ENCODE assay signal across 16 cellular contexts in the genomic region with DNA sequence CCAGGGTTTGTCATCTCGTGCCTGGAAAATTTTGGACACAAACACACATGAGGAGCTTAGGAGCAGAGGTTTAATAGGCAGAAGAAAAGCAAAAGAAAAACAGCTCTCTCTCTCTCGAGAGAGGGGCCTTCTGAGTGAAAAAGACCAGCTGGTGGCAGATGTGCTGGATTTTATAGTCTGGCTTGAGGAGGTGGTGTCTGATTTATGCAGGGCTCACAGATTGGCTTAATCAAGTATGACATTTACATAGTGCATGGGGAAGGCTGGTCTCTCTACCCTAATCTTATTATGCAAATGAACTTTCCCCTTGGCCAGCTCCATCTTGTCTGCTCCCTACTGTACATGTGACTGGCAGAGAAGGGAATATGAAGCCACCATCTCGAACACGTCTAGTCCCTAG.
DNase-seq lines count a peak whose midpoint lies in the region; ATAC-seq and TF ChIP-seq lines count a peak whose summit lies in the region.
"Had no signal": no experiment of that assay in that cellular context is flagged by ENCODE, and none has a peak within 500 bp of the region (broad histone marks: within the 10 kb centered on the region; RNA-seq: fewer than 3 reads in every experiment).

No MANE protein-coding gene starts in this region.

- H3K9me3 Mint-ChIP-seq in T-helper 2 cell treated with Interferon-gamma antibody and Interleukin-4, amounts not matched to agents 5 μg/mL and 100 μg/mL, for 36 hours = no peaks in the 10 kb centered on the region

- no peaks in the 10 kb centered on the region for H3K36me3 ChIP-seq in right atrium auricular region
- no peaks in the 10 kb centered on the region for H3K36me3 ChIP-seq in WERI-Rb-1
- H3K36me3 ChIP-seq: BLaER1 had no signal

- H3K27me3 ChIP-seq in right atrium auricular region = no peaks in the 10 kb centered on the region
- H3K27me3 ChIP-seq in WERI-Rb-1 (ENCODE audit: insufficient read depth, low read depth, severe bottlenecking) = no peaks in the 10 kb centered on the region
- H3K27me3 ChIP-seq: BLaER1 had no signal

- H3K4me1 Mint-ChIP-seq in T-helper 2 cell treated with Interferon-gamma antibody and Interleukin-4, amounts not matched to agents 5 μg/mL and 100 μg/mL, for 36 hours (ENCODE audit: low read depth) = no peaks in the 10 kb centered on the region
- H3K4me1 Mint-ChIP-seq: CD4-positive, alpha-beta memory T cell had no signal

- DNase-seq in Right ventricle myocardium superior (no peak), right atrium auricular region (ENCODE audit: low spot score) (no peak), WERI-Rb-1 (peak; percentile 15), left kidney (ENCODE audit: low read depth, low spot score) (peak; percentile 84), activated T-cell treated with anti-CD3 and anti-CD28 coated beads for 4 hours (no peak), T-helper 2 cell (no peak)
- DNase-seq in T-helper 2 cell treated with Interferon-gamma antibody and Interleukin-4, amounts not matched to agents 5 μg/mL and 100 μg/mL, for 36 hours (ENCODE audit: low spot score) = no peak
- DNase-seq: CD4-positive, alpha-beta memory T cell; MV-4-11; NCI-H1694 treated with DMSO at 0.1 percent for 48 hours; NCI-H2227 treated with DMSO at 0.1 percent for 48 hours; NCI-H510A treated with DMSO at 0.1 percent for 48 hours; SHP77; SK-N-SH had no signal

- H3K4me3 Mint-ChIP-seq in T-helper 2 cell treated with Interferon-gamma antibody and Interleukin-4, amounts not matched to agents 5 μg/mL and 100 μg/mL, for 36 hours = no peak overlapping the region
- H3K4me3 Mint-ChIP-seq: CD4-positive, alpha-beta memory T cell had no signal

- H3K27ac Mint-ChIP-seq in T-helper 2 cell treated with Interferon-gamma antibody and Interleukin-4, amounts not matched to agents 5 μg/mL and 100 μg/mL, for 36 hours = no peak overlapping the region
- H3K27ac Mint-ChIP-seq: CD4-positive, alpha-beta memory T cell had no signal

- H3K27me3 Mint-ChIP-seq in T-helper 2 cell treated with Interferon-gamma antibody and Interleukin-4, amounts not matched to agents 5 μg/mL and 100 μg/mL, for 36 hours (ENCODE audit: low read depth) = no peaks in the 10 kb centered on the region
- H3K27me3 Mint-ChIP-seq: CD4-positive, alpha-beta memory T cell had no signal

- H3K4me3 ChIP-seq in right atrium auricular region (no peak overlapping the region), WERI-Rb-1 (ENCODE audit: low read depth, low read length) (no peak overlapping the region)
- H3K4me3 ChIP-seq: BLaER1 had no signal

- TF ChIP-seq CTCF in right atrium auricular region (IDR thresholded peaks at IDR 0.05) = no peak
- no peak for TF ChIP-seq CTCF in WERI-Rb-1 (IDR thresholded peaks at IDR 0.05; ENCODE audit: low read depth, low read length)

- no peak overlapping the region for H3K27ac ChIP-seq in right atrium auricular region
- H3K27ac ChIP-seq in WERI-Rb-1 = no peak overlapping the region
- H3K27ac ChIP-seq: BLaER1, KMS-11 had no signal

- H3K4me1 ChIP-seq in right atrium auricular region = no peaks in the 10 kb centered on the region
- H3K4me1 ChIP-seq: BLaER1 had no signal

- intact Hi-C loops in Right ventricle myocardium superior (cut with DNase I) = no loop called here

- ATAC-seq in Right ventricle myocardium superior (ENCODE audit: poor library complexity) = peak; percentile 74

- H3K9me3 ChIP-seq in right atrium auricular region (peaks cover 3 to 15% of the 10 kb centered on the region in 2 donors), WERI-Rb-1 (ENCODE audit: severe bottlenecking) (no peaks in the 10 kb centered on the region)
- H3K9me3 ChIP-seq: SK-N-SH had no signal

- no peaks in the 10 kb centered on the region for H3K36me3 Mint-ChIP-seq in T-helper 2 cell treated with Interferon-gamma antibody and Interleukin-4, amounts not matched to agents 5 μg/mL and 100 μg/mL, for 36 hours (ENCODE audit: low read depth)
- H3K36me3 Mint-ChIP-seq: CD4-positive, alpha-beta memory T cell had no signal

Comparison
In these comparisons a context has a peak if more than half of its experiments do, and no peak if none do; other contexts are left out.
1. DNase-seq: peak in WERI-Rb-1 (single experiment) and left kidney (single experiment); none in Right ventricle myocardium superior (single experiment), right atrium auricular region (single experiment), T-helper 2 cell treated with Interferon-gamma antibody and Interleukin-4, amounts not matched to agents 5 μg/mL and 100 μg/mL, for 36 hours (single experiment), activated T-cell treated with anti-CD3 and anti-CD28 coated beads for 4 hours (single experiment) and T-helper 2 cell (0 of 5).